In genomic region chr4:42519803-42520417, GRCh38 we compare ENCODE assay signal across 8 cellular contexts.
DNase-seq lines count a peak whose midpoint lies in the region; ATAC-seq, FAIRE-seq and TF ChIP-seq lines count a peak whose summit lies in the region.

No MANE protein-coding gene starts in this region.

- H3K36me3 ChIP-seq in A673 (ENCODE audit: insufficient read depth, low read length, poor library complexity, severe bottlenecking), result no peaks in the 10 kb centered on the region

- H3K4me1 ChIP-seq in A673 (ENCODE audit: insufficient read depth, low read length, poor library complexity, severe bottlenecking), result no peaks in the 10 kb centered on the region

- peak; percentile 68 for ATAC-seq in HG03432 (IDR thresholded peaks at IDR 0.05; ENCODE audit: unreplicated experiment)
- ATAC-seq in activated T-helper 17 cell treated with anti-CD3 and anti-CD28 coated beads, Interleukin-2, amount 50 U/mL, for 72 hours (replicated peaks), result no peak

- in situ Hi-C loops in astrocyte of the spinal cord (cut with HindIII; ENCODE audit: low sequenced_read_pairs), result no loop called here

- H3K4me3 ChIP-seq in A673 (ENCODE audit: low read depth, low read length, poor library complexity, severe bottlenecking) (no peak overlapping the region), astrocyte of the spinal cord (ENCODE audit: low read depth, low read length) (no peak overlapping the region)

- FAIRE-seq in RCC 7860 (lab: Jason Lieb, UNC), result peak; percentile 82

- CTCF ChIA-PET in A673 (lab: Charles Lee), result interaction anchor here (0.6 to 1.1 kb wide), 4 partner anchors 137 to 606 kb away, joined by 7 to 16 read pairs (median 10); partner anchors contain the start of gene ATP8A1

- no peak overlapping the region for H3K27ac ChIP-seq in A673 (ENCODE audit: low read depth, low read length, poor library complexity, severe bottlenecking)

- no TSS peak for BruUV-seq in A673 (replicated peaks; lab: Mats Ljungman, UMichigan)

- H3K4me3 Mint-ChIP-seq in activated T-helper 17 cell treated with anti-CD3 and anti-CD28 coated beads, Interleukin-2, amount 50 U/mL, for 72 hours, result no peak overlapping the region

- POLR2A ChIA-PET in A673 (lab: Charles Lee; ENCODE audit: low non-redundant PET), result no interaction called here

- peak; percentile 71 for TF ChIP-seq CTCF in A673 (conservative IDR thresholded peaks at IDR 0.05; ENCODE audit: low read depth, low read length)
- TF ChIP-seq CTCF in astrocyte of the spinal cord (IDR thresholded peaks at IDR 0.05; ENCODE audit: low read depth, low read length), result peak; percentile 51

- no peak overlapping the region for H3K27ac Mint-ChIP-seq in activated T-helper 17 cell treated with anti-CD3 and anti-CD28 coated beads, Interleukin-2, amount 50 U/mL, for 72 hours

- no peaks in the 10 kb centered on the region for H3K27me3 Mint-ChIP-seq in activated T-helper 17 cell treated with anti-CD3 and anti-CD28 coated beads, Interleukin-2, amount 50 U/mL, for 72 hours

- DNase-seq in A673 (ENCODE audit: low spot score), result peak; percentile 63
- DNase-seq in GF-D8 (lab: John Stamatoyannopoulos, UW), result peak; percentile 4
- DNase-seq in RCC 7860 (ENCODE audit: low spot score), result peak; percentile 19
- peak; percentile 61 for DNase-seq in astrocyte of the spinal cord (ENCODE audit: low read depth, low spot score)
- peak; percentile 31 for DNase-seq in iris pigment epithelial cell (ENCODE audit: low read depth)
- DNase-seq in stimulated activated CD4-positive, alpha-beta T cell treated with anti-CD3 and anti-CD28 coated beads, Interleukin-2, amount 100 ng/mL, for 4 hours (ENCODE audit: low read depth), result peak; percentile 14

- intact Hi-C loops in A673 (cut with micrococcal nuclease; ENCODE audit: unreplicated experiment), result loop anchor here (1.0 to 10.0 kb wide), 3 partner anchors 238 to 828 kb away; no protein-coding TSS in a partner anchor

- peaks cover 4% of the 10 kb centered on the region for H3K27me3 ChIP-seq in A673 (replicated peaks; ENCODE audit: insufficient read depth, low read depth, low read length, poor library complexity)

- H3K9me3 ChIP-seq in A673 (ENCODE audit: low read depth, low read length, poor library complexity, severe bottlenecking), result no peaks in the 10 kb centered on the region

- peaks cover 51% of the 10 kb centered on the region for H3K36me3 Mint-ChIP-seq in activated T-helper 17 cell treated with anti-CD3 and anti-CD28 coated beads, Interleukin-2, amount 50 U/mL, for 72 hours (ENCODE audit: low read depth)

- H3K9me3 Mint-ChIP-seq in activated T-helper 17 cell treated with anti-CD3 and anti-CD28 coated beads, Interleukin-2, amount 50 U/mL, for 72 hours, result no peaks in the 10 kb centered on the region

- H3K4me1 Mint-ChIP-seq in activated T-helper 17 cell treated with anti-CD3 and anti-CD28 coated beads, Interleukin-2, amount 50 U/mL, for 72 hours, result no peaks in the 10 kb centered on the region

Comparison
In these comparisons a context has a peak if more than half of its experiments do, and no peak if none do; other contexts are left out.
1. DNase-seq: peak in every context shown above with its lines; median percentile 63 in A673; 61 in astrocyte of the spinal cord; 31 in iris pigment epithelial cell; 19 in RCC 7860; 14 in stimulated activated CD4-positive, alpha-beta T cell treated with anti-CD3 and anti-CD28 coated beads, Interleukin-2, amount 100 ng/mL, for 4 hours; 4 in GF-D8.